Comparison of ENCODE assay signal across 5 cellular contexts in genomic region chr16:18346993-18347392, GRCh38. TPM values are rescaled to one million over a fixed set of nuclear protein-coding genes. Genes with fewer than 3 reads are reported as not detected.
"Had no signal": no experiment of that assay in that cellular context is flagged by ENCODE, and none has a peak within 500 bp of the region (broad histone marks: within the 10 kb centered on the region; RNA-seq: fewer than 3 reads in every experiment).

No MANE protein-coding gene starts in this region.

RNA-seq across cellular contexts. Expression of gene NPIPA8, which starts 10.5 kb away (rescaled TPM):
- total RNA-seq: LHCN-M2, NCI-H460, PC-9, RPMI7951, SK-MEL-5 had no signal
